Comparison of ENCODE assay signal across 1 cellular context in the genomic region with DNA sequence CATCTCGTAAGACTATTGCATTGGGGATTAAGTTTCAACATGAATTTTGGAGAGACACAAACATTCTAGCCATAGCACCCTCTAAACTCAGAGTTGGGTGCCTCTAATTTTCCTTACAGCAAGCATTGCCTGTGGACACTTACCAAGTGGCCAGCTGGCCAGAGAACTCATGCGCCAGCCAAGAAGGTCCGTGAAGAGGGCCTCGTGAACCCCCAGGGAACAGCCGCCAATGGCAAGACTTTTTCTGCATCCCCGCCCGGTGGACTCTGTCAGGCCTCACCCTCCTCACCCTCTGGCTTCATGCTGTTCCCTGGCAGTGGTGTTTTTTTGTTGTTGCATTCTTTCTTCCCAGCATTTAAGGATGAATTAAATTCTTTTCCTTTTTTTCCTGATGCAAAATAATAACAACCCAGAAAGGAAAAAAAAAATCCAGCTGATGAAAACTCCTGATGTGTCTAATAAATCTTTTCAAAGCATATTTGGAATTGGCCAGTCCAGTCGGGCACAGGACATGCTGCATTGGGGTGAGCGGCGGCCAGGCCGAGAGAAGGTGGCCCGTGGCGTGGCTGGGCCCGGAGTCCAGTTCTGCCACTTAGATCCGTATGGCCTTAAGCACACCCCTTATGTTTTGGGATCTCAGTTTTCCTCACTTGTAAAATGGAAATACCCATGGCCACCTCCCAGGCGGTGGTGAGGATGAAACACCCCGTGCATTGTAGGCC.
TF ChIP-seq lines count a peak whose summit lies in the region.

No MANE protein-coding gene starts in this region.

TF ChIP-seq in SK-N-SH treated with all-trans-retinoic acid at 6 μM for 48 hours, 23 proteins besides CTCF, POLR2A, EP300 and RAD21 (continued from another document):
- TF ChIP-seq, protein P1, sequence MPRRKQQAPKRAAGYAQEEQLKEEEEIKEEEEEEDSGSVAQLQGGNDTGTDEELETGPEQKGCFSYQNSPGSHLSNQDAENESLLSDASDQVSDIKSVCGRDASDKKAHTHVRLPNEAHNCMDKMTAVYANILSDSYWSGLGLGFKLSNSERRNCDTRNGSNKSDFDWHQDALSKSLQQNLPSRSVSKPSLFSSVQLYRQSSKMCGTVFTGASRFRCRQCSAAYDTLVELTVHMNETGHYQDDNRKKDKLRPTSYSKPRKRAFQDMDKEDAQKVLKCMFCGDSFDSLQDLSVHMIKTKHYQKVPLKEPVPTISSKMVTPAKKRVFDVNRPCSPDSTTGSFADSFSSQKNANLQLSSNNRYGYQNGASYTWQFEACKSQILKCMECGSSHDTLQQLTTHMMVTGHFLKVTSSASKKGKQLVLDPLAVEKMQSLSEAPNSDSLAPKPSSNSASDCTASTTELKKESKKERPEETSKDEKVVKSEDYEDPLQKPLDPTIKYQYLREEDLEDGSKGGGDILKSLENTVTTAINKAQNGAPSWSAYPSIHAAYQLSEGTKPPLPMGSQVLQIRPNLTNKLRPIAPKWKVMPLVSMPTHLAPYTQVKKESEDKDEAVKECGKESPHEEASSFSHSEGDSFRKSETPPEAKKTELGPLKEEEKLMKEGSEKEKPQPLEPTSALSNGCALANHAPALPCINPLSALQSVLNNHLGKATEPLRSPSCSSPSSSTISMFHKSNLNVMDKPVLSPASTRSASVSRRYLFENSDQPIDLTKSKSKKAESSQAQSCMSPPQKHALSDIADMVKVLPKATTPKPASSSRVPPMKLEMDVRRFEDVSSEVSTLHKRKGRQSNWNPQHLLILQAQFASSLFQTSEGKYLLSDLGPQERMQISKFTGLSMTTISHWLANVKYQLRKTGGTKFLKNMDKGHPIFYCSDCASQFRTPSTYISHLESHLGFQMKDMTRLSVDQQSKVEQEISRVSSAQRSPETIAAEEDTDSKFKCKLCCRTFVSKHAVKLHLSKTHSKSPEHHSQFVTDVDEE (CRISPR knock-in tag; IDR thresholded peaks at IDR 0.05), result no peak
- TF ChIP-seq RARB (CRISPR knock-in tag; IDR thresholded peaks at IDR 0.05), result no peak
- TF ChIP-seq, protein P2, sequence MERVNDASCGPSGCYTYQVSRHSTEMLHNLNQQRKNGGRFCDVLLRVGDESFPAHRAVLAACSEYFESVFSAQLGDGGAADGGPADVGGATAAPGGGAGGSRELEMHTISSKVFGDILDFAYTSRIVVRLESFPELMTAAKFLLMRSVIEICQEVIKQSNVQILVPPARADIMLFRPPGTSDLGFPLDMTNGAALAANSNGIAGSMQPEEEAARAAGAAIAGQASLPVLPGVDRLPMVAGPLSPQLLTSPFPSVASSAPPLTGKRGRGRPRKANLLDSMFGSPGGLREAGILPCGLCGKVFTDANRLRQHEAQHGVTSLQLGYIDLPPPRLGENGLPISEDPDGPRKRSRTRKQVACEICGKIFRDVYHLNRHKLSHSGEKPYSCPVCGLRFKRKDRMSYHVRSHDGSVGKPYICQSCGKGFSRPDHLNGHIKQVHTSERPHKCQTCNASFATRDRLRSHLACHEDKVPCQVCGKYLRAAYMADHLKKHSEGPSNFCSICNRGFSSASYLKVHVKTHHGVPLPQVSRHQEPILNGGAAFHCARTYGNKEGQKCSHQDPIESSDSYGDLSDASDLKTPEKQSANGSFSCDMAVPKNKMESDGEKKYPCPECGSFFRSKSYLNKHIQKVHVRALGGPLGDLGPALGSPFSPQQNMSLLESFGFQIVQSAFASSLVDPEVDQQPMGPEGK (CRISPR knock-in tag; IDR thresholded peaks at IDR 0.05; ENCODE audit: borderline replicate concordance), result no peak
- no peak for TF ChIP-seq OSR1 (CRISPR knock-in tag; IDR thresholded peaks at IDR 0.05)
- TF ChIP-seq SNAI2 (CRISPR knock-in tag; IDR thresholded peaks at IDR 0.05), result no peak
- TF ChIP-seq ZFP3 (CRISPR knock-in tag; IDR thresholded peaks at IDR 0.05), result no peak
- TF ChIP-seq ZFP30 (CRISPR knock-in tag; IDR thresholded peaks at IDR 0.05), result no peak
- no peak for TF ChIP-seq ZNF8 (CRISPR knock-in tag; IDR thresholded peaks at IDR 0.05)
- TF ChIP-seq ZNF565 (CRISPR knock-in tag; conservative IDR thresholded peaks at IDR 0.05; ENCODE audit: low read depth), result no peak
- TF ChIP-seq ISL1 (CRISPR knock-in tag; IDR thresholded peaks at IDR 0.05), result no peak
- TF ChIP-seq PPARA (CRISPR knock-in tag; IDR thresholded peaks at IDR 0.05; ENCODE audit: borderline replicate concordance), result no peak
- TF ChIP-seq, protein P3, sequence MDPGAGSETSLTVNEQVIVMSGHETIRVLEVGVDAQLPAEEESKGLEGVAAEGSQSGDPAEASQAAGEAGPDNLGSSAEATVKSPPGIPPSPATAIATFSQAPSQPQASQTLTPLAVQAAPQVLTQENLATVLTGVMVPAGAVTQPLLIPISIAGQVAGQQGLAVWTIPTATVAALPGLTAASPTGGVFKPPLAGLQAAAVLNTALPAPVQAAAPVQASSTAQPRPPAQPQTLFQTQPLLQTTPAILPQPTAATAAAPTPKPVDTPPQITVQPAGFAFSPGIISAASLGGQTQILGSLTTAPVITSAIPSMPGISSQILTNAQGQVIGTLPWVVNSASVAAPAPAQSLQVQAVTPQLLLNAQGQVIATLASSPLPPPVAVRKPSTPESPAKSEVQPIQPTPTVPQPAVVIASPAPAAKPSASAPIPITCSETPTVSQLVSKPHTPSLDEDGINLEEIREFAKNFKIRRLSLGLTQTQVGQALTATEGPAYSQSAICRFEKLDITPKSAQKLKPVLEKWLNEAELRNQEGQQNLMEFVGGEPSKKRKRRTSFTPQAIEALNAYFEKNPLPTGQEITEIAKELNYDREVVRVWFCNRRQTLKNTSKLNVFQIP (CRISPR knock-in tag; IDR thresholded peaks at IDR 0.05; ENCODE audit: borderline replicate concordance, low read depth), result no peak
- no peak for TF ChIP-seq TOX (CRISPR knock-in tag; IDR thresholded peaks at IDR 0.05; ENCODE audit: borderline replicate concordance)
- no peak for TF ChIP-seq ESRRG (CRISPR knock-in tag; IDR thresholded peaks at IDR 0.05)
- TF ChIP-seq, protein P4, sequence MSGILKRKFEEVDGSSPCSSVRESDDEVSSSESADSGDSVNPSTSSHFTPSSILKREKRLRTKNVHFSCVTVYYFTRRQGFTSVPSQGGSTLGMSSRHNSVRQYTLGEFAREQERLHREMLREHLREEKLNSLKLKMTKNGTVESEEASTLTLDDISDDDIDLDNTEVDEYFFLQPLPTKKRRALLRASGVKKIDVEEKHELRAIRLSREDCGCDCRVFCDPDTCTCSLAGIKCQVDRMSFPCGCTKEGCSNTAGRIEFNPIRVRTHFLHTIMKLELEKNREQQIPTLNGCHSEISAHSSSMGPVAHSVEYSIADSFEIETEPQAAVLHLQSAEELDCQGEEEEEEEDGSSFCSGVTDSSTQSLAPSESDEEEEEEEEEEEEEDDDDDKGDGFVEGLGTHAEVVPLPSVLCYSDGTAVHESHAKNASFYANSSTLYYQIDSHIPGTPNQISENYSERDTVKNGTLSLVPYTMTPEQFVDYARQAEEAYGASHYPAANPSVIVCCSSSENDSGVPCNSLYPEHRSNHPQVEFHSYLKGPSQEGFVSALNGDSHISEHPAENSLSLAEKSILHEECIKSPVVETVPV (CRISPR knock-in tag; IDR thresholded peaks at IDR 0.05), result no peak
- no peak for TF ChIP-seq TCF4 (CRISPR knock-in tag; IDR thresholded peaks at IDR 0.05; ENCODE audit: borderline replicate concordance)
